8 cellular contexts compared by ENCODE assay signal in genomic region chr13:62119739-62120700, GRCh38.
DNase-seq lines count a peak whose midpoint lies in the region; ATAC-seq, FAIRE-seq and TF ChIP-seq lines count a peak whose summit lies in the region.

No MANE protein-coding gene starts in this region.

- no peak overlapping the region for H3K4me3 ChIP-seq in NB4 (ENCODE audit: low read depth, low read length)
- H3K4me3 ChIP-seq in K562 = no peak overlapping the region
- H3K4me3 ChIP-seq in osteoblast (ENCODE audit: insufficient read depth, low read length) = no peak overlapping the region

- H3K9me3 ChIP-seq in K562 (replicated peaks; ENCODE audit: control insufficient read depth, insufficient read depth, low read depth, low read length) (no peaks in the 10 kb centered on the region), osteoblast (ENCODE audit: low read depth, low read length) (no peaks in the 10 kb centered on the region)

- CTCF ChIA-PET in K562 (lab: Yijun Ruan, JAX; ENCODE audit: low intra/inter-chr PET ratio) = no interaction called here

- H3K4me2 ChIP-seq in K562 (ENCODE audit: insufficient read depth, low read length) (no peak overlapping the region), osteoblast (ENCODE audit: insufficient read depth, low read length) (no peak overlapping the region)

- H4K20me1 ChIP-seq in K562 (replicated peaks; ENCODE audit: control insufficient read depth, insufficient read depth, low read length) (no peaks in the 10 kb centered on the region), osteoblast (ENCODE audit: insufficient read depth, low read length) (no peaks in the 10 kb centered on the region)

- H2AFZ ChIP-seq in K562 (ENCODE audit: low read depth, low read length) (no peak overlapping the region), osteoblast (ENCODE audit: low read length) (no peak overlapping the region)

- H3K9me1 ChIP-seq in K562 (ENCODE audit: control insufficient read depth, insufficient read depth, low read length) = no peaks in the 10 kb centered on the region

- no peaks in the 10 kb centered on the region for H3K36me3 ChIP-seq in K562 (ENCODE audit: control insufficient read depth, insufficient read depth, low read length)
- no peaks in the 10 kb centered on the region for H3K36me3 ChIP-seq in osteoblast (ENCODE audit: insufficient read depth, low read length)

- no peak for TF ChIP-seq EP300 in K562 (IDR thresholded peaks at IDR 0.05; ENCODE audit: low read length)

- in situ Hi-C loops in K562 (cut with MboI) = no loop called here

- WGBS in K562 (ENCODE audit: insufficient coverage, low coverage, missing lambda C conversion rate) = 0% methylated on average over 5 of the region's 5 CpGs

- TF ChIP-seq POLR2A in NB4 (IDR thresholded peaks at IDR 0.05; ENCODE audit: extremely low read depth, insufficient read length) = no peak
- no peak for TF ChIP-seq POLR2A in K562 (conservative IDR thresholded peaks at IDR 0.05)
- TF ChIP-seq POLR2A in GM18505 (IDR thresholded peaks at IDR 0.05; ENCODE audit: borderline replicate concordance, extremely low read depth, insufficient read depth, insufficient read length) = no peak

- H3K9ac ChIP-seq in K562 (ENCODE audit: insufficient read depth in 1 of 2, low read depth in 2 of 2, low read length in 2 of 2) = no peak overlapping the region

- BruUV-seq in K562 (replicated peaks; lab: Mats Ljungman, UMichigan) = no TSS peak

- POLR2A ChIA-PET in K562 (lab: Yijun Ruan, JAX) = no interaction called here

- no peak for FAIRE-seq in K562 (lab: Jason Lieb, UNC)

- intact Hi-C loops in K562 (cut with micrococcal nuclease) = no loop called here

- DNase-seq in DMS 273 (lab: John Stamatoyannopoulos, UW; ENCODE audit: unreplicated experiment) (peak; percentile 27), DMS 273 treated with DMSO at 0.1 percent for 48 hours (lab: John Stamatoyannopoulos, UW) (no peak), NB4 (ENCODE audit: low read depth) (peak; percentile 27), K562 (ENCODE audit: extremely low read depth in 1 of 4, low spot score in 3 of 4) (no peak), osteoblast (ENCODE audit: insufficient read length, low spot score, missing footprints) (peak; percentile 5)

- peak; percentile 18 to 46; a peak in 3 of 4 replicates for TF ChIP-seq RAD21 in K562 (CRISPR knock-in tag; conservative IDR thresholded peaks at IDR 0.05 in 1 of 2, IDR thresholded peaks at IDR 0.05 in 1 of 2)

- no peak overlapping the region for H3K27ac ChIP-seq in K562 (ENCODE audit: extremely low read depth, low read depth, low read length)
- H3K27ac ChIP-seq in osteoblast (ENCODE audit: low read depth, low read length) = no peak overlapping the region

- TF ChIP-seq CTCF in NB4 (IDR thresholded peaks at IDR 0.05; ENCODE audit: low read depth, low read length) (no peak), K562 (IDR thresholded peaks at IDR 0.05 in 2 of 3, conservative IDR thresholded peaks at IDR 0.05 in 1 of 3; ENCODE audit: insufficient read depth in 2 of 3, low read depth in 1 of 3, low read length in 3 of 3) (0 out of 6 replicates have a peak, but pooled peaks of 1 of the 3 experiments have one; percentile 11), osteoblast (IDR thresholded peaks at IDR 0.05; ENCODE audit: extremely low read depth, low read depth, low read length) (peak; percentile 28)

- no peaks in the 10 kb centered on the region for H3K4me1 ChIP-seq in K562 (replicated peaks in 1 of 2; ENCODE audit: control insufficient read depth in 2 of 2, insufficient read depth in 2 of 2, low read length in 2 of 2)
- no peaks in the 10 kb centered on the region for H3K4me1 ChIP-seq in osteoblast (ENCODE audit: insufficient read depth, low read length)

- H3K27me3 ChIP-seq in K562 (ENCODE audit: control insufficient read depth in 2 of 2, insufficient read depth in 2 of 2, low read length in 2 of 2) (no peaks in the 10 kb centered on the region), osteoblast (ENCODE audit: insufficient read depth, low read length) (no peaks in the 10 kb centered on the region)

- ATAC-seq in K562 (no peak), HG02623 (IDR thresholded peaks at IDR 0.05; ENCODE audit: unreplicated experiment) (no peak), GM18505 (IDR thresholded peaks at IDR 0.05; ENCODE audit: unreplicated experiment) (no peak), GM21381 (IDR thresholded peaks at IDR 0.05; ENCODE audit: unreplicated experiment) (no peak)

- H3K79me2 ChIP-seq in K562 (ENCODE audit: control insufficient read depth, insufficient read depth, low read length) = no peaks in the 10 kb centered on the region
- no peaks in the 10 kb centered on the region for H3K79me2 ChIP-seq in osteoblast (ENCODE audit: insufficient read depth, low read length)

TF ChIP-seq in K562, 482 proteins besides CTCF, POLR2A, EP300 and RAD21:
- TF ChIP-seq ZNF507 (tag; conservative IDR thresholded peaks at IDR 0.05) (no peak), BRCA1 (IDR thresholded peaks at IDR 0.05) (peak; percentile 91), BRCA1 (CRISPR knock-in tag; IDR thresholded peaks at IDR 0.05) (no peak), CEBPB (tag; IDR thresholded peaks at IDR 0.05) (no peak), JUN (IDR thresholded peaks at IDR 0.05; ENCODE audit: borderline replicate concordance, low read depth, low read length) (no peak), JUN (CRISPR knock-in tag; IDR thresholded peaks at IDR 0.05; ENCODE audit: borderline replicate concordance) (no peak), SRSF3 (IDR thresholded peaks at IDR 0.05; ENCODE audit: insufficient read depth, low read length) (no peak), MEF2D (tag; conservative IDR thresholded peaks at IDR 0.05; ENCODE audit: low read depth) (no peak), ZSCAN32 (CRISPR knock-in tag; IDR thresholded peaks at IDR 0.05) (no peak), TRIM24 (IDR thresholded peaks at IDR 0.05) (no peak), BDP1 (IDR thresholded peaks at IDR 0.05; ENCODE audit: insufficient read depth, insufficient read length) (no peak)

Comparison
In these comparisons a context has a peak if more than half of its experiments do, and no peak if none do; other contexts are left out.
1. DNase-seq: peak in DMS 273 (single experiment), NB4 (single experiment) and osteoblast (single experiment); none in DMS 273 treated with DMSO at 0.1 percent for 48 hours (single experiment) and K562 (0 of 4).